In genomic region chr7:151033864-151034249, GRCh38 we compare ENCODE assay signal across 31 cellular contexts. TPM values are rescaled to one million over a fixed set of nuclear protein-coding genes. Genes with fewer than 3 reads are reported as not detected.
"Had no signal": no experiment of that assay in that cellular context is flagged by ENCODE, and none has a peak within 500 bp of the region (broad histone marks: within the 10 kb centered on the region; RNA-seq: fewer than 3 reads in every experiment).

No MANE protein-coding gene starts in this region.

- H3K9me3 ChIP-seq: ascending aorta had no signal

- H3K27ac ChIP-seq: ascending aorta, cardiac muscle cell, VCaP had no signal

- ATAC-seq: activated CD8-positive, alpha-beta T cell treated with anti-CD3 and anti-CD28 coated beads for 36 hours; activated naive CD8-positive, alpha-beta T cell treated with anti-CD3 and anti-CD28 coated beads, Interleukin-2, amount 50 U/mL, for 24 hours; activated T-cell treated with anti-CD3 and anti-CD28 coated beads, Interleukin-2, amount 50 U/mL, for 4 hours; activated T-cell treated with anti-CD3 and anti-CD28 coated beads, Interleukin-2, amount 50 U/mL, for 72 hours; activated T-helper 17 cell treated with anti-CD3 and anti-CD28 coated beads, Interleukin-2, amount 50 U/mL, for 72 hours had no signal

- H3K4me3 ChIP-seq: ascending aorta, cardiac muscle cell had no signal

- FAIRE-seq: bronchial epithelial cell, TTC549 had no signal

- DNase-seq: activated B cell treated with CpG ODN at 0.5 μM for 24 hours; activated CD4-positive, alpha-beta memory T cell treated with anti-CD3 and anti-CD28 coated beads for 36 hours; activated CD4-positive, alpha-beta T cell treated with anti-CD3 and anti-CD28 coated beads for 4 hours; activated CD4-positive, alpha-beta T cell treated with anti-CD3 and anti-CD28 coated beads, Interleukin-2, amount 10 ng/mL, durations not matched to agents 24 days and 14 days; activated CD4-positive, alpha-beta T cell treated with anti-CD3 and anti-CD28 coated beads, Interleukin-2, amount 50 U/mL, for 1 hour; activated CD4-positive, alpha-beta T cell treated with anti-CD3 and anti-CD28 coated beads, Interleukin-2, amount 50 U/mL, for 4 hours; activated CD4-positive, CD25-positive, alpha-beta regulatory T cell treated with anti-CD3 and anti-CD28 coated beads, Interleukin-2, amount 50 U/mL, for 72 hours; activated CD8-positive, alpha-beta memory T cell treated with anti-CD3 and anti-CD28 coated beads, Interleukin-2, amount 50 U/mL, for 4 hours; activated CD8-positive, alpha-beta T cell treated with anti-CD3 and anti-CD28 coated beads for 36 hours; activated gamma-delta T cell; activated naive CD4-positive, alpha-beta T cell treated with anti-CD3 and anti-CD28 coated beads, Interleukin-2, amount 10 ng/mL, durations not matched to agents 7 days and 5 days; activated naive CD4-positive, alpha-beta T cell treated with Interleukin-2 at 50 U/mL for 16 hours; activated naive CD8-positive, alpha-beta T cell treated with anti-CD3 and anti-CD28 coated beads, Interleukin-2, amount 10 ng/mL, durations not matched to agents 7 days and 5 days; activated naive CD8-positive, alpha-beta T cell treated with anti-CD3 and anti-CD28 coated beads, Interleukin-2, amount 50 U/mL, for 24 hours; activated T-cell treated with anti-CD3 and anti-CD28 coated beads for 4 hours; activated T-cell treated with anti-CD3 and anti-CD28 coated beads, Interleukin-2, amount 50 U/mL, for 1 hour; activated T-cell treated with anti-CD3 and anti-CD28 coated beads, Interleukin-2, amount 50 U/mL, for 4 hours; activated T-cell treated with anti-CD3 and anti-CD28 coated beads, Interleukin-2, amount 50 U/mL, for 72 hours; amygdala; anterior cingulate cortex; caudate nucleus; cerebellar nuclear complex; T-helper 1 cell; T-helper 2 cell; T-helper 9 cell had no signal

- H3K27me3 ChIP-seq: ascending aorta, cardiac muscle cell had no signal

RNA-seq across cellular contexts. Expression of gene ATG9B, which starts 9.6 kb away (rescaled TPM):
- total RNA-seq: ascending aorta had no signal

RNA-seq across cellular contexts. Expression of gene ASIC3, which starts 14.5 kb away (rescaled TPM):
- total RNA-seq: ascending aorta had no signal
